8 cellular contexts compared by ENCODE assay signal in genomic region chr2:38602732-38603401, GRCh38. TPM values are rescaled to one million over a fixed set of nuclear protein-coding genes. Genes with fewer than 3 reads are reported as not detected.
A peak's percentile ranks its signal among the peaks of the same experiment; 100 is the strongest.
DNase-seq lines count a peak whose midpoint lies in the region; ATAC-seq and TF ChIP-seq lines count a peak whose summit lies in the region.

Gene HNRNPLL, minus strand, starts transcription at chr2:38602928. Its CDS starts 302 bp downstream, at chr2:38602626.

- peak; percentile 91 for DNase-seq in HCT116 (ENCODE audit: low read depth, low spot score)
- DNase-seq in MV-4-11 (lab: John Stamatoyannopoulos, UW) = peak; percentile 94
- no peak for DNase-seq in SK-N-MC (ENCODE audit: low read depth, low spot score)
- DNase-seq in activated naive CD4-positive, alpha-beta T cell treated with anti-CD3 and anti-CD28 coated beads for 36 hours = peak; percentile 98
- peak; percentile 96 for DNase-seq in foreskin melanocyte
- DNase-seq in stromal cell of bone marrow (ENCODE audit: low read depth) = peak; percentile 97

- H3K27ac ChIP-seq in HCT116 (ENCODE audit: low read depth, low read length) (peak within 1 kb of the TSS; percentile 95), SK-N-MC (peak within 1 kb of the TSS; percentile 68)

- H3K4me1 Mint-ChIP-seq in activated naive CD4-positive, alpha-beta T cell treated with anti-CD3 and anti-CD28 coated beads for 36 hours (ENCODE audit: low read depth) = peaks cover 52% of the 10 kb centered on the region

- H3K36me3 ChIP-seq in ES-I3 (ENCODE audit: insufficient read depth, low read length) (no peaks in the 10 kb centered on the region), HCT116 (ENCODE audit: control insufficient read depth in 1 of 2, insufficient read depth in 2 of 2, low read length in 2 of 2) (no peaks in the 10 kb centered on the region), SK-N-MC (ENCODE audit: insufficient read depth, low read length) (no peaks in the 10 kb centered on the region), neuron (ENCODE audit: insufficient read depth, low read length) (no peaks in the 10 kb centered on the region)

- TF ChIP-seq RAD21 in HCT116 (IDR thresholded peaks at IDR 0.05; ENCODE audit: low read depth) = no peak

- no peaks in the 10 kb centered on the region for H3K9me3 ChIP-seq in ES-I3 (ENCODE audit: control insufficient read depth, insufficient read depth, low read length)
- no peaks in the 10 kb centered on the region for H3K9me3 ChIP-seq in HCT116 (ENCODE audit: control insufficient read depth in 1 of 2, insufficient read depth in 1 of 2, low read depth in 1 of 2, low read length in 2 of 2)
- no peaks in the 10 kb centered on the region for H3K9me3 ChIP-seq in SK-N-MC (ENCODE audit: low read depth, low read length)
- no peaks in the 10 kb centered on the region for H3K9me3 ChIP-seq in neuron (ENCODE audit: low read length)

- H2AFZ ChIP-seq in HCT116 (ENCODE audit: low read depth, low read length, poor library complexity, severe bottlenecking) = peak within 1 kb of the TSS; percentile 98
- H2AFZ ChIP-seq in neuron (ENCODE audit: low read depth, low read length) = peak within 1 kb of the TSS; percentile 99

- H3K9me3 Mint-ChIP-seq in activated naive CD4-positive, alpha-beta T cell treated with anti-CD3 and anti-CD28 coated beads for 36 hours = no peaks in the 10 kb centered on the region

- RAD21 ChIA-PET in HCT116 (lab: Charles Lee; ENCODE audit: low non-redundant PET in 1 of 2, low total read pairs in 2 of 2, uncharacterized antibody in 2 of 2, unreplicated experiment in 2 of 2) = no interaction called here

- BruUV-seq in HCT116 (replicated peaks; lab: Mats Ljungman, UMichigan) = no TSS peak

- H4K20me1 ChIP-seq in HCT116 (ENCODE audit: insufficient read depth) = 0 out of 2 replicates have a peak, but pooled peaks cover 7% of the 10 kb centered on the region

- H3K4me2 ChIP-seq in HCT116 (ENCODE audit: low read length) = peak within 1 kb of the TSS; percentile 92

- peak; percentile 83 for TF ChIP-seq POLR2A in HCT116 (IDR thresholded peaks at IDR 0.05; ENCODE audit: borderline replicate concordance, extremely low read depth, insufficient read depth, insufficient read length)

- peaks cover 42% of the 10 kb centered on the region for H3K79me2 ChIP-seq in HCT116 (ENCODE audit: insufficient read depth, low read length)

- peak; percentile 92 for ATAC-seq in HCT116

- H3K27me3 ChIP-seq in HCT116 (ENCODE audit: insufficient read depth, low read length) = no peaks in the 10 kb centered on the region
- H3K27me3 ChIP-seq in neuron (ENCODE audit: insufficient read depth, low read length) = no peaks in the 10 kb centered on the region

- H3K4me3 ChIP-seq in HCT116 (replicated peaks in 1 of 2; ENCODE audit: low read depth in 1 of 2, low read length in 2 of 2) (peak within 1 kb of the TSS; percentile 77 to 79), SK-N-MC (peak within 1 kb of the TSS; percentile 80), neuron (ENCODE audit: low read length) (peak within 1 kb of the TSS; percentile 90)

- peaks cover 2% of the 10 kb centered on the region for H3K36me3 Mint-ChIP-seq in activated naive CD4-positive, alpha-beta T cell treated with anti-CD3 and anti-CD28 coated beads for 36 hours (ENCODE audit: low read depth)

- H3K9ac ChIP-seq in ES-I3 (ENCODE audit: low read depth, low read length) (peak within 1 kb of the TSS; percentile 98), HCT116 (ENCODE audit: low read length) (peak within 1 kb of the TSS; percentile 73), SK-N-MC (ENCODE audit: insufficient read length) (peak within 1 kb of the TSS; percentile 85)

- peak within 1 kb of the TSS; percentile 92 for H3K27ac Mint-ChIP-seq in activated naive CD4-positive, alpha-beta T cell treated with anti-CD3 and anti-CD28 coated beads for 36 hours

- peak within 1 kb of the TSS; percentile 90 for H3K4me3 Mint-ChIP-seq in activated naive CD4-positive, alpha-beta T cell treated with anti-CD3 and anti-CD28 coated beads for 36 hours

- H3K27me3 Mint-ChIP-seq in activated naive CD4-positive, alpha-beta T cell treated with anti-CD3 and anti-CD28 coated beads for 36 hours (ENCODE audit: low read depth) = no peaks in the 10 kb centered on the region

- intact Hi-C loops in HCT116 (cut with micrococcal nuclease) = loop anchor here (1.0 to 5.0 kb wide), 2 partner anchors 63 to 124 kb away; partner anchors contain the start of gene GALM
- intact Hi-C loops in activated naive CD4-positive, alpha-beta T cell treated with anti-CD3 and anti-CD28 coated beads for 36 hours (cut with micrococcal nuclease) = loop anchor here (1.0 to 5.0 kb wide), 12 partner anchors 9 to 519 kb away; partner anchors contain the start of genes ATL2, GEMIN6, SOS1 and SRSF7

- peaks cover 21% of the 10 kb centered on the region for H3K4me1 ChIP-seq in ES-I3 (ENCODE audit: insufficient read depth, low read length)
- H3K4me1 ChIP-seq in HCT116 (ENCODE audit: control insufficient read depth in 1 of 2, insufficient read depth in 2 of 2, low read length in 2 of 2) = peaks cover 23 to 28% of the 10 kb centered on the region in 2 experiments
- peaks cover 35% of the 10 kb centered on the region for H3K4me1 ChIP-seq in neuron (ENCODE audit: insufficient read depth, low read length)

- no peak for TF ChIP-seq CTCF in HCT116 (IDR thresholded peaks at IDR 0.05 in 2 of 3, conservative IDR thresholded peaks at IDR 0.05 in 1 of 3; ENCODE audit: borderline replicate concordance in 1 of 3, insufficient read depth in 1 of 3, low read depth in 2 of 3, low read length in 2 of 3)

- CTCF ChIA-PET in HCT116 (lab: Charles Lee) = interaction anchor here (0.6 to 1.7 kb wide), 11 partner anchors 12 to 88 kb away, joined by 3 to 9 read pairs (median 3); partner anchors contain the start of gene GALM
- CTCF ChIA-PET in activated naive CD4-positive, alpha-beta T cell treated with anti-CD3 and anti-CD28 coated beads for 36 hours (lab: Charles Lee) = interaction anchor here (0.6 to 14.7 kb wide), 21 partner anchors 11 to 129 kb away, joined by 3 to 152 read pairs (median 5); partner anchors contain the start of gene GALM

- no peaks in the 10 kb centered on the region for H3K9me2 ChIP-seq in HCT116 (ENCODE audit: insufficient read depth)

- POLR2A ChIA-PET in HCT116 (lab: Charles Lee) = interaction anchor here (1.3 to 1.4 kb wide), 2 partner anchors 21 to 148 kb away, joined by 3 read pairs; partner anchors contain the start of gene SRSF7

TF ChIP-seq in HCT116, 20 proteins besides CTCF, POLR2A, EP300 and RAD21 (continues in another document):
- TF ChIP-seq EGR1 (IDR thresholded peaks at IDR 0.05; ENCODE audit: low read depth) (peak; percentile 100), ELF1 (IDR thresholded peaks at IDR 0.05; ENCODE audit: borderline replicate concordance, low read depth) (no peak; the same call in 1 of the 2 replicates), TCF7L2 (IDR thresholded peaks at IDR 0.05; ENCODE audit: borderline replicate concordance, extremely low read depth, insufficient read depth, insufficient read length) (peak; percentile 91), POLR2AphosphoS5 (IDR thresholded peaks at IDR 0.05; ENCODE audit: low read depth, low read length) (peak; percentile 99), SRF (IDR thresholded peaks at IDR 0.05; ENCODE audit: low read depth) (peak; percentile 28; the same call in 1 of the 2 replicates), JUND (IDR thresholded peaks at IDR 0.05) (no peak), MAX (IDR thresholded peaks at IDR 0.05) (peak; percentile 71; the same call in 1 of the 2 replicates), SP1 (IDR thresholded peaks at IDR 0.05; ENCODE audit: low read depth) (peak; percentile 94), EZH2 (IDR thresholded peaks at IDR 0.05) (no peak), ZNF274 (IDR thresholded peaks at IDR 0.05; ENCODE audit: low read depth, low read length) (no peak), CEBPB (IDR thresholded peaks at IDR 0.05; ENCODE audit: low read depth) (no peak), ZBTB33 (IDR thresholded peaks at IDR 0.05; ENCODE audit: extremely low read depth, insufficient replicate concordance, low read length) (no peak), ZFX (IDR thresholded peaks at IDR 0.05) (0 out of 2 replicates have a peak, but pooled peaks have one; percentile 45)

RNA-seq across cellular contexts. Expression of gene HNRNPLL, which starts in this region (rescaled TPM):
- total RNA-seq in HCT116 (2021; ENCODE audit: unreplicated experiment) = 43.2 TPM
- polyA plus RNA-seq in HCT116 (2012) = 18.0 and 22.8 TPM in 2 replicates
- 10 to 100 TPM; 54.4 to 57.3 TPM for total RNA-seq in activated naive CD4-positive, alpha-beta T cell treated with anti-CD3 and anti-CD28 coated beads for 36 hours
